Comparison of ENCODE assay signal across 8 cellular contexts in the genomic region with DNA sequence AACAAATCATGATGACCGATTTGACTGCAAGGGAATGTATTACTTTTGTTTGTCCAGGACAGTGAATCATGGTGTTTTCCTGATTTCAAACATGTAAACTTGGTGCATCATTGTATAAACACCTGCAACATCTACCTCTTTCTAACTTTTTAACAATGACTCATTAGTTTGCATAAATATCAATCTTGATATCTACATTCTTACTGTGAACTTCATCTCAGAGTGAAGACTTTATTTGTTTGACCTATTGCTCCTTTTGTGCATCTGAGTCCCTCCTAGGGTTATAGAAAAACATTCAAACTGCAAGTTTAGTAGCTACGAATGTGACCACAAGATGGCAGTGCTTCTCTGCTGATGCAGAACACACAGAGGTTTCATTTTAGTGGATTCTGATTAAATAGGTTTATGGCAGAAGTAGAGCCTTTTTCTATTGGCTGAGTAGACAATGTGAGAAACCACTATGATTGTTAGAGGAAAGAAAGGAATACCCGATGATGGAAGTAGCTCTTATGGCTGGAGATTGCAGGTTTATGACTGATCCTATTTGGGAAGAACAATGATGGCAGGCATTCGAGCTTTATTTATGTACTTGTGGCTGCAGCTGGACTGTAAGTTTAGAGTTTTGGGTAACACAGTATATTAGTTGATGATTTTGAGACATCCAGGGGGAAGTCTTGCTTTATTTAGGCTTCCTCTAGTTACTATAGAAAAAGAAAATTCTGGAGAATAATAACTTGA.
DNase-seq lines count a peak whose midpoint lies in the region; ATAC-seq and TF ChIP-seq lines count a peak whose summit lies in the region.

No MANE protein-coding gene starts in this region.

- DNase-seq in SIG-M5 treated with dmso at 0.1 percent for 504 hours (lab: John Stamatoyannopoulos, UW; ENCODE audit: unreplicated experiment) (peak; percentile 42), SIG-M5 (lab: John Stamatoyannopoulos, UW) (no peak), SHP77 treated with DMSO at 0.1 percent for 48 hours (lab: John Stamatoyannopoulos, UW) (peak; percentile 47), amniotic epithelial cell (ENCODE audit: low read depth) (peak; percentile 72), right cardiac atrium (peak in 1 of 3 donors; percentile 12)

- WGBS in right cardiac atrium: 20% methylated on average over 4 of the region's 4 CpGs

- H3K9ac ChIP-seq in skeletal muscle tissue (ENCODE audit: low read depth in 1 of 3, low read length in 3 of 3): no peak overlapping the region

- H3K4me3 ChIP-seq in right cardiac atrium (ENCODE audit: low read length): no peak overlapping the region
- peak overlapping the region; percentile 22 to 61 (median 49) for H3K4me3 ChIP-seq in skeletal muscle tissue (ENCODE audit: low read length in 3 of 3)

- H3K27ac ChIP-seq in right cardiac atrium (ENCODE audit: low read length) (no peak overlapping the region), skeletal muscle tissue (ENCODE audit: low read depth, low read length) (no peak overlapping the region)

- no peaks in the 10 kb centered on the region for H3K36me3 ChIP-seq in skeletal muscle tissue (ENCODE audit: control insufficient read depth in 3 of 3, insufficient read depth in 3 of 3, low read length in 3 of 3)

- no peak for TF ChIP-seq POLR2A in GM18505 (IDR thresholded peaks at IDR 0.05; ENCODE audit: borderline replicate concordance, extremely low read depth, insufficient read depth, insufficient read length)

- H3K4me1 ChIP-seq in right cardiac atrium (ENCODE audit: control insufficient read depth, insufficient read depth, low read length) (no peaks in the 10 kb centered on the region), skeletal muscle tissue (ENCODE audit: control insufficient read depth in 3 of 3, insufficient read depth in 3 of 3, low read length in 3 of 3) (no peaks in the 10 kb centered on the region)

- ATAC-seq in HG03342 (IDR thresholded peaks at IDR 0.05; ENCODE audit: unreplicated experiment) (peak; percentile 66), right cardiac atrium (peak; percentile 40 to 61), GM18505 (IDR thresholded peaks at IDR 0.05; ENCODE audit: unreplicated experiment) (no peak)

- no peaks in the 10 kb centered on the region for H3K9me3 ChIP-seq in right cardiac atrium (ENCODE audit: control insufficient read depth, low read length)
- no peaks in the 10 kb centered on the region for H3K9me3 ChIP-seq in skeletal muscle tissue (ENCODE audit: control insufficient read depth in 3 of 3, low read length in 3 of 3)

- H3K27me3 ChIP-seq in right cardiac atrium (ENCODE audit: control insufficient read depth, insufficient read depth) (no peaks in the 10 kb centered on the region), skeletal muscle tissue (ENCODE audit: control insufficient read depth in 3 of 3, insufficient read depth in 3 of 3, low read length in 3 of 3) (no peaks in the 10 kb centered on the region)

- intact Hi-C loops in right cardiac atrium (cut with DNase I): no loop called here
